7 cellular contexts compared by ENCODE assay signal in genomic region chr20:2206957-2207769, GRCh38.
DNase-seq lines count a peak whose midpoint lies in the region; ATAC-seq, FAIRE-seq and TF ChIP-seq lines count a peak whose summit lies in the region.

No MANE protein-coding gene starts in this region.

- peak overlapping the region; percentile 44 for H3K4me3 ChIP-seq in fibroblast of mammary gland (ENCODE audit: control insufficient read depth, low read depth, low read length)

- peaks cover 0 to 11% (median 7%) of the 10 kb centered on the region in 4 donors for H3K4me1 Mint-ChIP-seq in naive thymus-derived CD8-positive, alpha-beta T cell
- peaks cover 4% of the 10 kb centered on the region for H3K4me1 Mint-ChIP-seq in stimulated activated memory B cell treated with anti-CD40 and anti-IgM and Interleukin-4, amounts not matched to agents 10 μg/mL and 1 μg/mL and 100 μg/mL, for 72 hours

- H3K27ac Mint-ChIP-seq in naive thymus-derived CD8-positive, alpha-beta T cell, result peak overlapping the region in 4 of 10 donors; percentile 38 to 67 (median 63)
- H3K27ac Mint-ChIP-seq in stimulated activated memory B cell treated with anti-CD40 and anti-IgM and Interleukin-4, amounts not matched to agents 10 μg/mL and 1 μg/mL and 100 μg/mL, for 72 hours, result peak overlapping the region; percentile 82

- peak; percentile 89 for FAIRE-seq in GM12892 (lab: Jason Lieb, UNC)

- TF ChIP-seq POLR2A in GM12892 (IDR thresholded peaks at IDR 0.05; ENCODE audit: low read depth, low read length), result no peak

- H3K27me3 Mint-ChIP-seq in naive thymus-derived CD8-positive, alpha-beta T cell, result peaks cover 0 to 17% (median 5%) of the 10 kb centered on the region in 5 donors
- H3K27me3 Mint-ChIP-seq in stimulated activated memory B cell treated with anti-CD40 and anti-IgM and Interleukin-4, amounts not matched to agents 10 μg/mL and 1 μg/mL and 100 μg/mL, for 72 hours, result no peaks in the 10 kb centered on the region

- no peaks in the 10 kb centered on the region for H3K36me3 Mint-ChIP-seq in naive thymus-derived CD8-positive, alpha-beta T cell
- H3K36me3 Mint-ChIP-seq in stimulated activated memory B cell treated with anti-CD40 and anti-IgM and Interleukin-4, amounts not matched to agents 10 μg/mL and 1 μg/mL and 100 μg/mL, for 72 hours, result no peaks in the 10 kb centered on the region

- ATAC-seq in HG03175 (IDR thresholded peaks at IDR 0.05; ENCODE audit: unreplicated experiment), result peak; percentile 61
- peak; percentile 78 to 79 for ATAC-seq in naive thymus-derived CD8-positive, alpha-beta T cell
- ATAC-seq in stimulated activated memory B cell treated with anti-CD40 and anti-IgM and Interleukin-4, amounts not matched to agents 10 μg/mL and 1 μg/mL and 100 μg/mL, for 72 hours, result peak; percentile 89

- no peaks in the 10 kb centered on the region for H3K9me3 Mint-ChIP-seq in naive thymus-derived CD8-positive, alpha-beta T cell
- no peaks in the 10 kb centered on the region for H3K9me3 Mint-ChIP-seq in stimulated activated memory B cell treated with anti-CD40 and anti-IgM and Interleukin-4, amounts not matched to agents 10 μg/mL and 1 μg/mL and 100 μg/mL, for 72 hours

- POLR2A ChIA-PET in naive thymus-derived CD8-positive, alpha-beta T cell (lab: Charles Lee), result interaction anchor here (1.0 to 1.4 kb wide), 2 partner anchors 104 to 264 kb away, joined by 3 to 5 read pairs; partner anchors contain the start of gene SNRPB

- TF ChIP-seq CTCF in fibroblast of mammary gland (conservative IDR thresholded peaks at IDR 0.05; ENCODE audit: control insufficient read depth, insufficient read depth, low read depth, low read length), result no peak

- peak; percentile 68 for DNase-seq in GM12892 (ENCODE audit: insufficient read length)
- peak; percentile 64 for DNase-seq in NOMO-1 treated with DMSO at 0.1 percent for 48 hours (lab: John Stamatoyannopoulos, UW; ENCODE audit: unreplicated experiment)
- peak; percentile 77 to 83 for DNase-seq in activated T-cell treated with anti-CD3 and anti-CD28 coated beads, Interleukin-2, amount 50 U/mL, for 48 hours
- DNase-seq in fibroblast of mammary gland (ENCODE audit: low read depth), result peak; percentile 41
- DNase-seq in naive thymus-derived CD8-positive, alpha-beta T cell, result peak; percentile 30 to 74 (median 44)

- H3K4me3 Mint-ChIP-seq in naive thymus-derived CD8-positive, alpha-beta T cell, result peak overlapping the region; percentile 72 to 92 (median 84)
- H3K4me3 Mint-ChIP-seq in stimulated activated memory B cell treated with anti-CD40 and anti-IgM and Interleukin-4, amounts not matched to agents 10 μg/mL and 1 μg/mL and 100 μg/mL, for 72 hours, result peak overlapping the region; percentile 84

Comparison
In these comparisons a context has a peak if more than half of its experiments do, and no peak if none do; other contexts are left out.
1. Peak in every context shown above with its lines: DNase-seq, ATAC-seq and H3K4me3 ChIP-seq.